In genomic region chr18:70598406-70598805, GRCh38 we compare ENCODE assay signal across 18 cellular contexts.
A peak's percentile ranks its signal among the peaks of the same experiment; 100 is the strongest.
DNase-seq lines count a peak whose midpoint lies in the region; ATAC-seq, FAIRE-seq and TF ChIP-seq lines count a peak whose summit lies in the region.
"Had no signal": no experiment of that assay in that cellular context is flagged by ENCODE, and none has a peak within 500 bp of the region (broad histone marks: within the 10 kb centered on the region; RNA-seq: fewer than 3 reads in every experiment).

No MANE protein-coding gene starts in this region.

- H2AFZ ChIP-seq in HepG2 (ENCODE audit: low read length), result no peak overlapping the region
- H2AFZ ChIP-seq: GM23338 had no signal

- no peak overlapping the region for H3K4me3 Mint-ChIP-seq in naive thymus-derived CD4-positive, alpha-beta T cell
- H3K4me3 Mint-ChIP-seq in endodermal cell, result no peak overlapping the region
- H3K4me3 Mint-ChIP-seq: B cell, GM23338, IgD-negative memory B cell had no signal

- in situ Hi-C loops in HepG2 (cut with HindIII; ENCODE audit: extremely low pct_ligation_motif_present, low pct_unique_long_range_greater_than_20kb), result no loop called here

- FAIRE-seq in HepG2 (lab: Jason Lieb, UNC), result no peak
- FAIRE-seq: GM12892, GM18507, H54, HTR-8/SVneo had no signal

- TF ChIP-seq CTCF in HepG2 (CRISPR knock-in tag; IDR thresholded peaks at IDR 0.05) (no peak), right lobe of liver (IDR thresholded peaks at IDR 0.05) (no peak), endodermal cell (conservative IDR thresholded peaks at IDR 0.05) (no peak)

- H3K27ac ChIP-seq in HepG2 (ENCODE audit: extremely low read length, insufficient read depth, low read length), result no peak overlapping the region
- no peak overlapping the region for H3K27ac ChIP-seq in right lobe of liver
- H3K27ac ChIP-seq in naive thymus-derived CD4-positive, alpha-beta T cell (ENCODE audit: low read depth, low read length), result no peak overlapping the region
- no peak overlapping the region for H3K27ac ChIP-seq in endodermal cell (ENCODE audit: low read depth, low read length)
- H3K27ac ChIP-seq in substantia nigra (ENCODE audit: low read depth, low read length, poor library complexity, severe bottlenecking), result no peak overlapping the region
- H3K27ac ChIP-seq: BLaER1 treated with 17β-estradiol and CSF1 and Interleukin-3, amounts not matched to agents 10 nM and 100 nM had no signal

- DNase-seq in HepG2 (ENCODE audit: low spot score) (no peak), right lobe of liver (no peak), KG1 (lab: John Stamatoyannopoulos, UW) (peak; percentile 10), endodermal cell (no peak), substantia nigra (lab: John Stamatoyannopoulos, UW) (no peak), H7 (no peak)
- DNase-seq in naive thymus-derived CD4-positive, alpha-beta T cell, result no peak
- DNase-seq: DMS79 had no signal

- H3K4me1 ChIP-seq in HepG2 (ENCODE audit: insufficient read depth, low read length) (no peaks in the 10 kb centered on the region), right lobe of liver (no peaks in the 10 kb centered on the region), endodermal cell (ENCODE audit: control insufficient read depth, insufficient read depth, low read length) (no peaks in the 10 kb centered on the region)
- peaks cover 0 to 5% of the 10 kb centered on the region in 2 donors for H3K4me1 ChIP-seq in naive thymus-derived CD4-positive, alpha-beta T cell (ENCODE audit: control insufficient read depth in 2 of 2, insufficient read depth in 2 of 2, low read length in 2 of 2)

- H3K9ac ChIP-seq in HepG2 (ENCODE audit: insufficient read depth, low read depth, low read length) (no peak overlapping the region), endodermal cell (ENCODE audit: extremely low read depth, low read length, poor library complexity, severe bottlenecking) (no peak overlapping the region)
- H3K9ac ChIP-seq: BLaER1 treated with 17β-estradiol and CSF1 and Interleukin-3, amounts not matched to agents 10 nM and 100 nM had no signal

- ATAC-seq in HepG2 (peak; percentile 38; the same call in 1 of the 3 replicates), right lobe of liver (no peak), GM18511 (IDR thresholded peaks at IDR 0.05; ENCODE audit: unreplicated experiment) (peak; percentile 25)
- no peak for ATAC-seq in naive thymus-derived CD4-positive, alpha-beta T cell
- ATAC-seq: GM23338 had no signal

- no peak overlapping the region for H3K4me3 ChIP-seq in HepG2 (replicated peaks in 1 of 3; ENCODE audit: insufficient read depth in 1 of 3, low read depth in 2 of 3, low read length in 3 of 3)
- H3K4me3 ChIP-seq in right lobe of liver, result no peak overlapping the region
- no peak overlapping the region for H3K4me3 ChIP-seq in naive thymus-derived CD4-positive, alpha-beta T cell (ENCODE audit: low read length)
- H3K4me3 ChIP-seq in endodermal cell (ENCODE audit: low read length), result no peak overlapping the region
- H3K4me3 ChIP-seq in H7 (ENCODE audit: insufficient read depth, low read depth, low read length), result no peak overlapping the region
- H3K4me3 ChIP-seq: BLaER1 treated with 17β-estradiol and CSF1 and Interleukin-3, amounts not matched to agents 10 nM and 100 nM; GM23338 had no signal

- no peaks in the 10 kb centered on the region for H3K27me3 ChIP-seq in HepG2 (ENCODE audit: control insufficient read depth in 1 of 2, insufficient read depth in 2 of 2, low read length in 2 of 2)
- no peaks in the 10 kb centered on the region for H3K27me3 ChIP-seq in right lobe of liver
- H3K27me3 ChIP-seq in naive thymus-derived CD4-positive, alpha-beta T cell (ENCODE audit: control insufficient read depth in 2 of 2, insufficient read depth in 2 of 2, low read length in 2 of 2), result no peaks in the 10 kb centered on the region
- no peaks in the 10 kb centered on the region for H3K27me3 ChIP-seq in endodermal cell (ENCODE audit: control insufficient read depth, insufficient read depth, low read length, poor library complexity, severe bottlenecking)
- H3K27me3 ChIP-seq in H7 (ENCODE audit: control insufficient read depth, insufficient read depth, low read length), result no peaks in the 10 kb centered on the region
- H3K27me3 ChIP-seq: BLaER1 treated with 17β-estradiol and CSF1 and Interleukin-3, amounts not matched to agents 10 nM and 100 nM had no signal

- TF ChIP-seq POLR2A in HepG2 (IDR thresholded peaks at IDR 0.05; ENCODE audit: insufficient read depth in 1 of 2, low read depth in 2 of 2, low read length in 2 of 2) (no peak), right lobe of liver (IDR thresholded peaks at IDR 0.05) (no peak)

- intact Hi-C loops in HepG2 (cut with micrococcal nuclease; ENCODE audit: unreplicated experiment), result loop anchor here (2.0 kb wide), 2 partner anchors 1186 to 1946 kb away; partner anchors contain the start of gene CBLN2
- intact Hi-C loops in right lobe of liver (cut with DNase I), result no loop called here
- intact Hi-C loops in naive thymus-derived CD4-positive, alpha-beta T cell (cut with micrococcal nuclease), result loop anchor here (2.0 to 10.0 kb wide), 4 partner anchors 22 to 1186 kb away; no protein-coding TSS in a partner anchor

- H3K36me3 Mint-ChIP-seq in naive thymus-derived CD4-positive, alpha-beta T cell, result no peaks in the 10 kb centered on the region
- H3K36me3 Mint-ChIP-seq in endodermal cell (ENCODE audit: low read depth), result no peaks in the 10 kb centered on the region
- H3K36me3 Mint-ChIP-seq: CD4-positive, alpha-beta memory T cell; IgD-negative memory B cell had no signal

- H3K9me3 ChIP-seq in HepG2 (ENCODE audit: low read length) (no peaks in the 10 kb centered on the region), right lobe of liver (no peaks in the 10 kb centered on the region), endodermal cell (ENCODE audit: control insufficient read depth, low read length) (peaks cover 20% of the 10 kb centered on the region)
- no peaks in the 10 kb centered on the region for H3K9me3 ChIP-seq in naive thymus-derived CD4-positive, alpha-beta T cell (ENCODE audit: control insufficient read depth in 2 of 3, low read length in 3 of 3)
- H3K9me3 ChIP-seq: BLaER1 treated with 17β-estradiol and CSF1 and Interleukin-3, amounts not matched to agents 10 nM and 100 nM had no signal

- POLR2A ChIA-PET in HepG2 (lab: Yijun Ruan, JAX), result no interaction called here
- POLR2A ChIA-PET in naive thymus-derived CD4-positive, alpha-beta T cell (lab: Charles Lee), result interaction anchor here (1.2 to 3.2 kb wide), 4 partner anchors 23 to 175 kb away, joined by 3 to 24 read pairs (median 4); no protein-coding TSS in a partner anchor

- CTCF ChIA-PET in HepG2 (lab: Yijun Ruan, JAX; ENCODE audit: low intra/inter-chr PET ratio, low total read pairs), result no interaction called here
- CTCF ChIA-PET in naive thymus-derived CD4-positive, alpha-beta T cell (lab: Charles Lee), result interaction anchor here (0.8 to 2.4 kb wide), 6 partner anchors 10 to 167 kb away, joined by 3 to 12 read pairs (median 3); no protein-coding TSS in a partner anchor

- no peaks in the 10 kb centered on the region for H3K36me3 ChIP-seq in HepG2 (replicated peaks in 1 of 2; ENCODE audit: control insufficient read depth in 1 of 2, insufficient read depth in 2 of 2, low read length in 2 of 2)
- no peaks in the 10 kb centered on the region for H3K36me3 ChIP-seq in right lobe of liver
- no peaks in the 10 kb centered on the region for H3K36me3 ChIP-seq in naive thymus-derived CD4-positive, alpha-beta T cell (ENCODE audit: control insufficient read depth in 2 of 3, insufficient read depth in 3 of 3, low read length in 3 of 3)
- H3K36me3 ChIP-seq in endodermal cell (ENCODE audit: control insufficient read depth, insufficient read depth, low read length), result no peaks in the 10 kb centered on the region
- no peaks in the 10 kb centered on the region for H3K36me3 ChIP-seq in H7 (replicated peaks; ENCODE audit: control insufficient read depth, insufficient read depth, low read length)
- H3K36me3 ChIP-seq: BLaER1 treated with 17β-estradiol and CSF1 and Interleukin-3, amounts not matched to agents 10 nM and 100 nM had no signal

- H4K20me1 ChIP-seq in HepG2 (ENCODE audit: insufficient read depth, low read length), result no peaks in the 10 kb centered on the region
- H4K20me1 ChIP-seq: BLaER1 treated with 17β-estradiol and CSF1 and Interleukin-3, amounts not matched to agents 10 nM and 100 nM had no signal

- H3K4me1 Mint-ChIP-seq in naive thymus-derived CD4-positive, alpha-beta T cell, result peaks cover 0 to 33% (median 17%) of the 10 kb centered on the region in 7 donors
- no peaks in the 10 kb centered on the region for H3K4me1 Mint-ChIP-seq in endodermal cell
- H3K4me1 Mint-ChIP-seq: B cell, GM23338, IgD-negative memory B cell had no signal

- no peaks in the 10 kb centered on the region for H3K27me3 Mint-ChIP-seq in naive thymus-derived CD4-positive, alpha-beta T cell
- no peaks in the 10 kb centered on the region for H3K27me3 Mint-ChIP-seq in endodermal cell (ENCODE audit: insufficient read depth)
- H3K27me3 Mint-ChIP-seq: B cell; CD4-positive, alpha-beta memory T cell; IgD-negative memory B cell had no signal

- TF ChIP-seq EP300 in HepG2 (IDR thresholded peaks at IDR 0.05; ENCODE audit: low read depth in 2 of 2, low read length in 2 of 2) (no peak), HepG2 (CRISPR knock-in tag; IDR thresholded peaks at IDR 0.05; ENCODE audit: borderline replicate concordance) (no peak)

- H3K9me3 Mint-ChIP-seq in naive thymus-derived CD4-positive, alpha-beta T cell, result peaks cover 0 to 6% (median 0%) of the 10 kb centered on the region in 11 donors
- H3K9me3 Mint-ChIP-seq in endodermal cell, result no peaks in the 10 kb centered on the region
- H3K9me3 Mint-ChIP-seq: IgD-negative memory B cell had no signal

- no TSS peak for BruUV-seq in HepG2 (replicated peaks; lab: Mats Ljungman, UMichigan)

- H3K27ac Mint-ChIP-seq in naive thymus-derived CD4-positive, alpha-beta T cell, result peak overlapping the region in 6 of 9 donors; percentile 56 to 92 (median 84)
- no peak overlapping the region for H3K27ac Mint-ChIP-seq in endodermal cell
- H3K27ac Mint-ChIP-seq: B cell, GM23338, IgD-negative memory B cell had no signal

- TF ChIP-seq RAD21 in HepG2 (CRISPR knock-in tag; IDR thresholded peaks at IDR 0.05), result no peak

- H3K79me2 ChIP-seq in HepG2 (ENCODE audit: insufficient read depth, low read length), result no peaks in the 10 kb centered on the region

- H3K4me2 ChIP-seq in HepG2 (ENCODE audit: low read depth, low read length), result no peak overlapping the region
- H3K4me2 ChIP-seq: GM23338 had no signal

Comparison
In these comparisons a context has a peak if more than half of its experiments do, and no peak if none do; other contexts are left out.
1. ATAC-seq: peak in HepG2 (single experiment) and GM18511 (single experiment); none in right lobe of liver (0 of 4) and naive thymus-derived CD4-positive, alpha-beta T cell (single experiment).
2. intact Hi-C loops: an anchor here in HepG2 (2.0 kb wide) and naive thymus-derived CD4-positive, alpha-beta T cell (2.0 to 10.0 kb wide); none called in right lobe of liver.